Comparison of ENCODE assay signal across 24 cellular contexts in the genomic region with DNA sequence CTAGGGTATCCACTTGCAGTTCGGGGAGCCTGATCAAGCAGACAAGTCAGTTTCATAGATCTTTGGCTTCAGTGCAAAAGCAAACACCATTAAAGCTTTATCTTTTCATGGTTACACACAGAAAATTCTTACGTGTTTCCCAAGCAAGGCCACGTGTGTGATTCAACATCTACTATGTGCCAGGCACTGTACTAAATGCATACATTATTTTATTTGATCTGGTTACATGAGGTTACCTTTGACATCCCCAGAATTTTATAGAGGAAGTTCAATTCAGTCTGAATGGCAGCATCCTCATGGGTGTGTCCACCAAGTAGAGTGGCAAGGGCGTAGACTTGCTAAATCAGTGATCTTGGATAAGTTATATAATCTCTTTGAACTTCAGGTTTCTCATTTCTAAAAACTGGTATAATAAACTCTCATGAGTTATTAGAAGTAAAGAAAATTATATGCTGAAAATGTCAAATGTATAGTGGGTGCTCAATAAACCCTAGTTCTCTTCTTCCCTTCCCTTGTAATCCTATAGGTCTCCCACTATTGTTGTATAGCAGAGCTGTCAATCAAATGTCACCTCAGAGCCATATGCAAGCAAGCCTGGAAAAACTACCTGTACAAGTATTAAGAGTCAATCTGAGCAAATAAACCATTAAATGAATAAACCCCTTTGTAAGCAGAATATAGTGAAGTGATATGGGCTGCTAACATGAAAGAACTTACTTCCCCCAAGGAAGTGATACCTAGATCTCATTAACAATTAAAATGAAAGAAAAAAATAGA.
"Had no signal": no experiment of that assay in that cellular context is flagged by ENCODE, and none has a peak within 500 bp of the region (broad histone marks: within the 10 kb centered on the region; RNA-seq: fewer than 3 reads in every experiment).

No MANE protein-coding gene starts in this region.

- DNase-seq: hypothalamus; immature natural killer cell; kidney; left ventricle myocardium inferior; mesendoderm; naive thymus-derived CD4-positive, alpha-beta T cell; ovary; retina; sigmoid colon; small intestine; spleen; stimulated activated CD4-positive, alpha-beta T cell treated with anti-CD3 and anti-CD28 coated beads, Interleukin-1b, Interleukin-23, amount 100 ng/mL, for 48 hours; stimulated activated CD4-positive, alpha-beta T cell treated with anti-CD3 and anti-CD28 coated beads, Interleukin-4, amount 100 ng/mL, for 1 hour; stimulated activated naive B cell treated with anti-CD40 and anti-IgM and Interleukin-4, amounts not matched to agents 10 μg/mL and 1 μg/mL and 100 μg/mL, for 72 hours; stimulated activated naive CD8-positive, alpha-beta T cell treated with anti-CD3 and anti-CD28 coated beads, Interleukin-15, Interleukin-2, amounts not matched to agents 100 U/mL and 50 U/mL, for 24 hours; stomach; testis; thyroid gland; transverse colon; upper lobe of left lung had no signal

- H3K4me3 ChIP-seq: left ventricle myocardium inferior, lung, ovary, sigmoid colon, spleen, stomach, testis, thyroid gland, transverse colon, upper lobe of left lung, vagina had no signal

- H3K9me3 ChIP-seq: left ventricle myocardium inferior, ovary, sigmoid colon, spleen, stomach, testis, thyroid gland, transverse colon, upper lobe of left lung, vagina had no signal

- H3K27ac ChIP-seq: left ventricle myocardium inferior, ovary, spleen, stomach, thyroid gland, transverse colon, upper lobe of left lung, vagina had no signal

- H3K4me1 ChIP-seq: left ventricle myocardium inferior, spleen, thyroid gland, upper lobe of left lung, vagina had no signal

- H3K27me3 ChIP-seq: ovary, sigmoid colon, spleen, stomach, testis, thyroid gland, transverse colon, upper lobe of left lung, vagina had no signal

- FAIRE-seq: islet of Langerhans, kidney, small intestine had no signal

- H3K36me3 ChIP-seq: left ventricle myocardium inferior, ovary, sigmoid colon, spleen, stomach, thyroid gland, transverse colon, upper lobe of left lung, vagina had no signal

- ATAC-seq: naive thymus-derived CD4-positive, alpha-beta T cell; natural killer cell treated with Interleukin-12 subunit alpha and Interleukin-12 subunit beta and Interleukin-15 and Interleukin-18, amount 100 ng/mL, for 72 hours; stimulated activated naive B cell treated with anti-CD40 and anti-IgM and Interleukin-4, amounts not matched to agents 10 μg/mL and 1 μg/mL and 100 μg/mL, for 72 hours; stimulated activated naive CD8-positive, alpha-beta T cell treated with anti-CD3 and anti-CD28 coated beads, Interleukin-15, Interleukin-2, amounts not matched to agents 100 U/mL and 50 U/mL, for 24 hours had no signal
